In genomic region chr22:44131989-44132685, GRCh38 we compare ENCODE assay signal across 1 cellular context.
TF ChIP-seq lines count a peak whose summit lies in the region.

No MANE protein-coding gene starts in this region.

TF ChIP-seq in H1, 55 proteins besides CTCF, POLR2A, EP300 and RAD21:
- no peak for TF ChIP-seq CEBPB (IDR thresholded peaks at IDR 0.05; ENCODE audit: low read depth, low read length)
- no peak for TF ChIP-seq JUND (IDR thresholded peaks at IDR 0.05; ENCODE audit: low read length)
- TF ChIP-seq KDM4A (IDR thresholded peaks at IDR 0.05; ENCODE audit: low read depth, low read length, severe bottlenecking), result no peak
- no peak for TF ChIP-seq CHD7 (IDR thresholded peaks at IDR 0.05; ENCODE audit: insufficient replicate concordance, low read length)
- TF ChIP-seq KDM5A (IDR thresholded peaks at IDR 0.05; ENCODE audit: low read length), result no peak
- no peak for TF ChIP-seq POU5F1 (IDR thresholded peaks at IDR 0.05; ENCODE audit: low read depth, low read length)
- no peak for TF ChIP-seq CTBP2 (IDR thresholded peaks at IDR 0.05; ENCODE audit: borderline replicate concordance, insufficient read depth, insufficient read length, low read length)
- no peak for TF ChIP-seq BACH1 (IDR thresholded peaks at IDR 0.05; ENCODE audit: low read length)
- no peak for TF ChIP-seq BRCA1 (IDR thresholded peaks at IDR 0.05; ENCODE audit: low read depth, low read length)
- no peak for TF ChIP-seq ATF3 (IDR thresholded peaks at IDR 0.05; ENCODE audit: insufficient read depth, low read depth, low read length)
- TF ChIP-seq GTF2F1 (IDR thresholded peaks at IDR 0.05; ENCODE audit: borderline replicate concordance, low read depth, low read length), result no peak
- TF ChIP-seq SUZ12 (IDR thresholded peaks at IDR 0.05; ENCODE audit: low read length), result no peak
- TF ChIP-seq SIRT6 (IDR thresholded peaks at IDR 0.05; ENCODE audit: low read length), result no peak
- no peak for TF ChIP-seq TCF12 (IDR thresholded peaks at IDR 0.05; ENCODE audit: low read depth, low read length)
- TF ChIP-seq, protein P1, sequence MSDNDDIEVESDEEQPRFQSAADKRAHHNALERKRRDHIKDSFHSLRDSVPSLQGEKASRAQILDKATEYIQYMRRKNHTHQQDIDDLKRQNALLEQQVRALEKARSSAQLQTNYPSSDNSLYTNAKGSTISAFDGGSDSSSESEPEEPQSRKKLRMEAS (IDR thresholded peaks at IDR 0.05), result no peak
- no peak for TF ChIP-seq PHF8 (conservative IDR thresholded peaks at IDR 0.05; ENCODE audit: low read depth, low read length)
- no peak for TF ChIP-seq POLR2AphosphoS5 (IDR thresholded peaks at IDR 0.05; ENCODE audit: low read depth, low read length)
- no peak for TF ChIP-seq MAFK (IDR thresholded peaks at IDR 0.05; ENCODE audit: low read depth, low read length)
